ENCODE assay signal across 26 cellular contexts in genomic region chr4:22721189-22721588, GRCh38. TPM values are rescaled to one million over a fixed set of nuclear protein-coding genes. Genes with fewer than 3 reads are reported as not detected.
"Had no signal": no experiment of that assay in that cellular context is flagged by ENCODE, and none has a peak within 500 bp of the region (broad histone marks: within the 10 kb centered on the region; RNA-seq: fewer than 3 reads in every experiment).

No MANE protein-coding gene starts in this region.

- DNase-seq: KBM-7; MV-4-11; NCI-H1092; NCI-H1105 treated with DMSO at 0.1 percent for 48 hours; NCI-H1417 treated with DMSO at 0.1 percent for 48 hours; NCI-H187; NCI-H2029; NCI-H2081 treated with DMSO at 0.1 percent for 48 hours; NCI-H2171; NCI-H345; NCI-H446 treated with DMSO at 0.1 percent for 48 hours; NCI-H510A treated with DMSO at 0.1 percent for 48 hours; NCI-H69; NCI-H774; NK-92 treated with Interleukin-12 subunit alpha and Interleukin-12 subunit beta, amount 100 ng/mL, for 24 hours; PC-3; SHP77; SK-N-SH; SW 1271; T-cell had no signal

- ATAC-seq: Panc1, PC-3, T-cell had no signal

- H3K27ac ChIP-seq: RWPE1 had no signal

- H3K9me3 ChIP-seq: SK-N-SH had no signal

- H3K4me2 ChIP-seq: SK-N-SH had no signal

- H3K9ac ChIP-seq: SK-N-SH had no signal

RNA-seq across cellular contexts. Expression of gene GBA3, which starts 28.5 kb away (rescaled TPM):
- total RNA-seq: HT-29, LHCN-M2, MCF 10A, OCI-LY7, PC-3 had no signal
- polyA plus RNA-seq: SK-N-SH had no signal
